Comparison of ENCODE assay signal across 12 cellular contexts in genomic region chr18:48488388-48488850, GRCh38. TPM values are rescaled to one million over a fixed set of nuclear protein-coding genes. Genes with fewer than 3 reads are reported as not detected.
DNase-seq lines count a peak whose midpoint lies in the region; ATAC-seq and TF ChIP-seq lines count a peak whose summit lies in the region.
"Had no signal": no experiment of that assay in that cellular context is flagged by ENCODE, and none has a peak within 500 bp of the region (broad histone marks: within the 10 kb centered on the region; RNA-seq: fewer than 3 reads in every experiment).

No MANE protein-coding gene starts in this region.

- H3K27ac Mint-ChIP-seq in activated naive CD8-positive, alpha-beta T cell treated with anti-CD3 and anti-CD28 coated beads, Interleukin-2, amount 50 U/mL, for 24 hours = no peak overlapping the region
- H3K27ac Mint-ChIP-seq: activated CD4-positive, alpha-beta memory T cell treated with anti-CD3 and anti-CD28 coated beads, Interleukin-2, amount 10 ng/mL, durations not matched to agents 7 days and 5 days had no signal

- ATAC-seq in HCT116 (peak; percentile 97), HG02970 (IDR thresholded peaks at IDR 0.05; ENCODE audit: low FRiP score, unreplicated experiment) (no peak)
- ATAC-seq in activated naive CD8-positive, alpha-beta T cell treated with anti-CD3 and anti-CD28 coated beads, Interleukin-2, amount 50 U/mL, for 24 hours = no peak

- RAD21 ChIA-PET in HCT116 (lab: Charles Lee; ENCODE audit: low non-redundant PET in 1 of 2, low total read pairs in 2 of 2, uncharacterized antibody in 2 of 2, unreplicated experiment in 2 of 2) = no interaction called here

- no peak for TF ChIP-seq RAD21 in HCT116 (IDR thresholded peaks at IDR 0.05; ENCODE audit: low read depth)

- no peaks in the 10 kb centered on the region for H3K36me3 Mint-ChIP-seq in activated naive CD8-positive, alpha-beta T cell treated with anti-CD3 and anti-CD28 coated beads, Interleukin-2, amount 50 U/mL, for 24 hours (ENCODE audit: low read depth)

- POLR2A ChIA-PET in HCT116 (lab: Charles Lee) = no interaction called here

- H3K4me2 ChIP-seq in HCT116 (ENCODE audit: low read length) (peak overlapping the region; percentile 54), skeletal muscle satellite cell (ENCODE audit: low read length) (peak overlapping the region; percentile 57)
- H3K4me2 ChIP-seq: KMS-11 had no signal

- H3K27me3 ChIP-seq in HCT116 (ENCODE audit: insufficient read depth, low read length) (no peaks in the 10 kb centered on the region), adipocyte (replicated peaks; ENCODE audit: control insufficient read depth, insufficient read depth, low read length) (peaks cover 2% of the 10 kb centered on the region), left ventricle myocardium inferior (ENCODE audit: low read depth) (no peaks in the 10 kb centered on the region), skeletal muscle satellite cell (ENCODE audit: control insufficient read depth, insufficient read depth, low read length) (no peaks in the 10 kb centered on the region)
- H3K27me3 ChIP-seq: esophagus muscularis mucosa had no signal

- H3K36me3 ChIP-seq in HCT116 (ENCODE audit: control insufficient read depth in 1 of 2, insufficient read depth in 2 of 2, low read length in 2 of 2) (no peaks in the 10 kb centered on the region), adipocyte (ENCODE audit: control insufficient read depth, insufficient read depth, low read length, severe bottlenecking) (no peaks in the 10 kb centered on the region), left ventricle myocardium inferior (no peaks in the 10 kb centered on the region), skeletal muscle satellite cell (ENCODE audit: insufficient read depth, low read length) (no peaks in the 10 kb centered on the region)
- H3K36me3 ChIP-seq: esophagus muscularis mucosa had no signal

- no peaks in the 10 kb centered on the region for H4K20me1 ChIP-seq in HCT116 (ENCODE audit: insufficient read depth)

- no peak overlapping the region for H3K4me3 Mint-ChIP-seq in activated naive CD8-positive, alpha-beta T cell treated with anti-CD3 and anti-CD28 coated beads, Interleukin-2, amount 50 U/mL, for 24 hours
- H3K4me3 Mint-ChIP-seq: activated CD4-positive, alpha-beta memory T cell treated with anti-CD3 and anti-CD28 coated beads, Interleukin-2, amount 10 ng/mL, durations not matched to agents 7 days and 5 days had no signal

- intact Hi-C loops in HCT116 (cut with micrococcal nuclease) = no loop called here
- intact Hi-C loops in left ventricle myocardium inferior (cut with micrococcal nuclease) = no loop called here

- TF ChIP-seq CTCF in HCT116 (IDR thresholded peaks at IDR 0.05 in 2 of 3, conservative IDR thresholded peaks at IDR 0.05 in 1 of 3; ENCODE audit: borderline replicate concordance in 1 of 3, insufficient read depth in 1 of 3, low read depth in 2 of 3, low read length in 2 of 3) (no peak), left ventricle myocardium inferior (IDR thresholded peaks at IDR 0.05; ENCODE audit: borderline replicate concordance) (no peak)

- H3K27ac ChIP-seq in HCT116 (ENCODE audit: low read depth, low read length) (no peak overlapping the region), left ventricle myocardium inferior (replicated peaks) (peak overlapping the region; percentile 60)
- H3K27ac ChIP-seq: esophagus muscularis mucosa, KMS-11 had no signal

- peak overlapping the region; percentile 19 for H2AFZ ChIP-seq in HCT116 (ENCODE audit: low read depth, low read length, poor library complexity, severe bottlenecking)

- TF ChIP-seq POLR2A in HCT116 (IDR thresholded peaks at IDR 0.05; ENCODE audit: borderline replicate concordance, extremely low read depth, insufficient read depth, insufficient read length) = no peak

- H3K4me1 Mint-ChIP-seq in activated naive CD8-positive, alpha-beta T cell treated with anti-CD3 and anti-CD28 coated beads, Interleukin-2, amount 50 U/mL, for 24 hours = no peaks in the 10 kb centered on the region
- H3K4me1 Mint-ChIP-seq: activated CD4-positive, alpha-beta memory T cell treated with anti-CD3 and anti-CD28 coated beads, Interleukin-2, amount 10 ng/mL, durations not matched to agents 7 days and 5 days had no signal

- no peaks in the 10 kb centered on the region for H3K9me3 Mint-ChIP-seq in activated naive CD8-positive, alpha-beta T cell treated with anti-CD3 and anti-CD28 coated beads, Interleukin-2, amount 50 U/mL, for 24 hours
- H3K9me3 Mint-ChIP-seq: activated CD4-positive, alpha-beta memory T cell treated with anti-CD3 and anti-CD28 coated beads, Interleukin-2, amount 10 ng/mL, durations not matched to agents 7 days and 5 days had no signal

- H3K79me2 ChIP-seq in HCT116 (ENCODE audit: insufficient read depth, low read length) = no peaks in the 10 kb centered on the region

- H3K9ac ChIP-seq in HCT116 (ENCODE audit: low read length) (no peak overlapping the region), adipocyte (ENCODE audit: low read length) (no peak overlapping the region), skeletal muscle satellite cell (ENCODE audit: low read depth, low read length) (no peak overlapping the region)
- H3K9ac ChIP-seq: KMS-11 had no signal

- no peak overlapping the region for H3K4me3 ChIP-seq in HCT116 (replicated peaks in 1 of 2; ENCODE audit: low read depth in 1 of 2, low read length in 2 of 2)
- H3K4me3 ChIP-seq in adipocyte (ENCODE audit: low read length) = no peak overlapping the region
- no peak overlapping the region for H3K4me3 ChIP-seq in left ventricle myocardium inferior
- no peak overlapping the region for H3K4me3 ChIP-seq in skeletal muscle satellite cell (ENCODE audit: low read length)
- H3K4me3 ChIP-seq: esophagus muscularis mucosa had no signal

- no peaks in the 10 kb centered on the region for H3K9me2 ChIP-seq in HCT116 (ENCODE audit: insufficient read depth)

- H3K27me3 Mint-ChIP-seq in activated naive CD8-positive, alpha-beta T cell treated with anti-CD3 and anti-CD28 coated beads, Interleukin-2, amount 50 U/mL, for 24 hours = peaks cover 22% of the 10 kb centered on the region

- CTCF ChIA-PET in HCT116 (lab: Charles Lee) = interaction anchor here (1.0 kb wide), 1 partner anchor 43 kb away, joined by 3 read pairs; no protein-coding TSS in a partner anchor

- H3K4me1 ChIP-seq in HCT116 (ENCODE audit: control insufficient read depth in 1 of 2, insufficient read depth in 2 of 2, low read length in 2 of 2) (peaks cover 16 to 20% of the 10 kb centered on the region in 2 experiments), adipocyte (ENCODE audit: control insufficient read depth, insufficient read depth, low read length) (peaks cover 29% of the 10 kb centered on the region), left ventricle myocardium inferior (peaks cover 42% of the 10 kb centered on the region), skeletal muscle satellite cell (ENCODE audit: control insufficient read depth, insufficient read depth, low read length) (peaks cover 44% of the 10 kb centered on the region)

- BruUV-seq in HCT116 (replicated peaks; lab: Mats Ljungman, UMichigan) = no TSS peak

- DNase-seq in HCT116 (ENCODE audit: low read depth, low spot score) (peak; percentile 41), adipocyte (ENCODE audit: low read depth) (peak; percentile 86), left ventricle myocardium inferior (peak; percentile 80), NCI-H774 (lab: John Stamatoyannopoulos, UW) (no peak)
- DNase-seq in stimulated activated CD4-positive, alpha-beta T cell treated with anti-CD3 and anti-CD28 coated beads, Interleukin-2, amount 100 ng/mL, for 48 hours = no peak
- DNase-seq in activated naive CD8-positive, alpha-beta T cell treated with anti-CD3 and anti-CD28 coated beads, Interleukin-2, amount 50 U/mL, for 24 hours = no peak
- DNase-seq: activated CD4-positive, alpha-beta memory T cell treated with anti-CD3 and anti-CD28 coated beads, Interleukin-2, amount 10 ng/mL, durations not matched to agents 7 days and 5 days; stimulated activated CD4-positive, alpha-beta T cell treated with anti-CD3 and anti-CD28 coated beads, Interleukin-4, amount 100 ng/mL, for 1 hour had no signal

- H3K9me3 ChIP-seq in HCT116 (ENCODE audit: control insufficient read depth in 1 of 2, insufficient read depth in 1 of 2, low read depth in 1 of 2, low read length in 2 of 2) (no peaks in the 10 kb centered on the region), adipocyte (ENCODE audit: control insufficient read depth, low read length) (no peaks in the 10 kb centered on the region), left ventricle myocardium inferior (replicated peaks) (peaks cover 5% of the 10 kb centered on the region), skeletal muscle satellite cell (replicated peaks; ENCODE audit: low read length) (no peaks in the 10 kb centered on the region)
- H3K9me3 ChIP-seq: esophagus muscularis mucosa had no signal

TF ChIP-seq in HCT116, 20 proteins besides CTCF, POLR2A, EP300 and RAD21 (continues in another document):
- TF ChIP-seq ELF1 (IDR thresholded peaks at IDR 0.05; ENCODE audit: borderline replicate concordance, low read depth) (no peak), ZBTB33 (IDR thresholded peaks at IDR 0.05; ENCODE audit: extremely low read depth, insufficient replicate concordance, low read length) (no peak), FOSL1 (IDR thresholded peaks at IDR 0.05; ENCODE audit: low read depth) (peak; percentile 74), ZFX (IDR thresholded peaks at IDR 0.05) (no peak), SIN3A (IDR thresholded peaks at IDR 0.05; ENCODE audit: low read depth) (peak; percentile 46; the same call in 1 of the 2 replicates)

RNA-seq across cellular contexts. Expression of gene CTIF, which starts 50.4 kb away (rescaled TPM):
- total RNA-seq in HCT116 (2021; ENCODE audit: unreplicated experiment) (19.7 TPM), left ventricle myocardium inferior (60.0 TPM)
- 13.8 and 14.6 TPM in 2 replicates for polyA plus RNA-seq in HCT116 (2012)
- total RNA-seq in skeletal muscle satellite cell (2012; rRNA removed) = 15.3 and 16.2 TPM in 2 replicates

Comparison
In these comparisons a context has a peak if more than half of its experiments do, and no peak if none do; other contexts are left out.
1. DNase-seq: peak in HCT116 (single experiment), adipocyte (single experiment) and left ventricle myocardium inferior (single experiment); none in stimulated activated CD4-positive, alpha-beta T cell treated with anti-CD3 and anti-CD28 coated beads, Interleukin-2, amount 100 ng/mL, for 48 hours (0 of 2), NCI-H774 (single experiment) and activated naive CD8-positive, alpha-beta T cell treated with anti-CD3 and anti-CD28 coated beads, Interleukin-2, amount 50 U/mL, for 24 hours (single experiment).